Comparison of ENCODE assay signal across 23 cellular contexts in genomic region chrX:22959204-22959920, GRCh38. TPM values are rescaled to one million over a fixed set of nuclear protein-coding genes. Genes with fewer than 3 reads are reported as not detected.
"Had no signal": no experiment of that assay in that cellular context is flagged by ENCODE, and none has a peak within 500 bp of the region (broad histone marks: within the 10 kb centered on the region; RNA-seq: fewer than 3 reads in every experiment).

No MANE protein-coding gene starts in this region.

- H3K4me3 ChIP-seq: adrenal gland, body of pancreas, K562, Peyer's patch had no signal

- FAIRE-seq: bronchial epithelial cell, K562 had no signal

- DNase-seq: activated CD4-positive, alpha-beta T cell treated with anti-CD3 and anti-CD28 coated beads for 4 hours; activated CD8-positive, alpha-beta memory T cell treated with anti-CD3 and anti-CD28 coated beads, Interleukin-2, amount 50 U/mL, for 4 hours; activated CD8-positive, alpha-beta T cell treated with anti-CD3 and anti-CD28 coated beads for 36 hours; activated naive CD4-positive, alpha-beta T cell treated with anti-CD3 and anti-CD28 coated beads, Interleukin-2, amount 50 U/mL, for 16 hours; activated naive CD8-positive, alpha-beta T cell treated with anti-CD3 and anti-CD28 coated beads, Interleukin-2, amount 10 ng/mL, durations not matched to agents 7 days and 5 days; activated T-cell treated with anti-CD3 and anti-CD28 coated beads, Interleukin-2, amount 50 U/mL, for 72 hours; adrenal gland; aorta; body of pancreas; Karpas-422; MM.1S; NCI-H1105 treated with DMSO at 0.1 percent for 48 hours; NCI-H1436 treated with DMSO at 0.1 percent for 48 hours; NCI-H187; NCI-H2081; NCI-H446; NCI-H524; Peyer's patch; SHP77 treated with DMSO at 0.1 percent for 48 hours had no signal

RNA-seq across cellular contexts. Expression of gene DDX53, which starts 40.4 kb away (rescaled TPM):
- total RNA-seq: activated CD8-positive, alpha-beta T cell treated with anti-CD3 and anti-CD28 coated beads for 36 hours; activated naive CD8-positive, alpha-beta T cell treated with anti-CD3 and anti-CD28 coated beads, Interleukin-2, amount 10 ng/mL, durations not matched to agents 7 days and 5 days; activated T-cell treated with anti-CD3 and anti-CD28 coated beads, Interleukin-2, amount 50 U/mL, for 72 hours; activated T-helper 2 cell treated with anti-CD3 and anti-CD28 coated beads, Interferon-gamma antibody, Interleukin-2, Interleukin-4, amounts not matched to agents 10 μg/mL and 5 μg/mL and 100 μg/mL, durations not matched to agents 14 hours and 24 hours and 36 hours; adrenal gland; aorta; body of pancreas; bronchial epithelial cell; Peyer's patch; SK-MEL-5 had no signal
- polyA plus RNA-seq: aorta had no signal
